22 cellular contexts compared by ENCODE assay signal in the genomic region with DNA sequence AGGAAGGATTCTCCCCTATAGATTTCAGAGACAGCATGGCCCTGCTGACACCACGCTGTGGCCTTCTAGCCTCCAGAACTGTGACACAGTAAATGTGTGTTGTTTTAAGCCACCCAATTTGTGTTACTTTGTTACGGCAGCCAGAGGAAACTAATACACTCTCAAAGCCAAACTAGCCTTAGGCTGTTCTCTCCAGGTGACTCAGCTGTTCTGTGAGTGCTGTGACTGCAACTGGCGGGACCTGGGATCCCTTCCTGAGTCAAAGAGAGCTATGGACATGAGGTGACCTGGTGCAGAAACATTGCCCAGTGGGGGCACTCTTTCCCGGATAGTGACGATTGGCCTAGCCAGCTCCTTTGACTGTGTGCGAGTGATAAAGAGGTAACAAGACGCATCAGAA. TPM values are rescaled to one million over a fixed set of nuclear protein-coding genes. Genes with fewer than 3 reads are reported as not detected.
"Had no signal": no experiment of that assay in that cellular context is flagged by ENCODE, and none has a peak within 500 bp of the region (broad histone marks: within the 10 kb centered on the region; RNA-seq: fewer than 3 reads in every experiment).

No MANE protein-coding gene starts in this region.

- H3K27me3 Mint-ChIP-seq: activated CD8-positive, alpha-beta T cell treated with anti-CD3 and anti-CD28 coated beads for 36 hours; activated naive CD8-positive, alpha-beta T cell treated with anti-CD3 and anti-CD28 coated beads, Interleukin-2, amount 50 U/mL, for 24 hours; naive thymus-derived CD8-positive, alpha-beta T cell; stimulated activated naive CD8-positive, alpha-beta T cell treated with anti-CD3 and anti-CD28 coated beads, Interleukin-15, Interleukin-2, amounts not matched to agents 100 ng/mL and 50 ng/mL, for 24 hours had no signal

- H3K36me3 ChIP-seq: upper lobe of left lung had no signal

- H3K9me3 Mint-ChIP-seq: activated CD8-positive, alpha-beta T cell treated with anti-CD3 and anti-CD28 coated beads for 36 hours; activated naive CD8-positive, alpha-beta T cell treated with anti-CD3 and anti-CD28 coated beads, Interleukin-2, amount 50 U/mL, for 24 hours; immature natural killer cell; naive thymus-derived CD8-positive, alpha-beta T cell; stimulated activated naive CD8-positive, alpha-beta T cell treated with anti-CD3 and anti-CD28 coated beads, Interleukin-15, Interleukin-2, amounts not matched to agents 100 ng/mL and 50 ng/mL, for 24 hours had no signal

- H3K9me3 ChIP-seq: mucosa of descending colon, upper lobe of left lung had no signal

- H3K27me3 ChIP-seq: upper lobe of left lung had no signal

- H3K4me1 ChIP-seq: upper lobe of left lung had no signal

- DNase-seq: activated CD4-positive, alpha-beta T cell treated with anti-CD3 and anti-CD28 coated beads for 4 hours; activated CD8-positive, alpha-beta memory T cell treated with anti-CD3 and anti-CD28 coated beads, Interleukin-2, amount 50 U/mL, for 48 hours; activated CD8-positive, alpha-beta T cell treated with anti-CD3 and anti-CD28 coated beads for 36 hours; activated naive CD4-positive, alpha-beta T cell treated with Interleukin-2 at 50 U/mL for 16 hours; activated naive CD8-positive, alpha-beta T cell treated with anti-CD3 and anti-CD28 coated beads, Interleukin-2, amount 50 U/mL, for 24 hours; immature natural killer cell; left colon; mucosa of descending colon; naive thymus-derived CD8-positive, alpha-beta T cell; occipital lobe; stimulated activated CD4-positive, alpha-beta T cell treated with anti-CD3 and anti-CD28 coated beads, Interleukin-12 subunit alpha, Interleukin-12 subunit beta, amount 100 ng/mL, for 4 hours; stimulated activated CD4-positive, alpha-beta T cell treated with anti-CD3 and anti-CD28 coated beads, Interleukin-2, amount 100 ng/mL, for 48 hours; stimulated activated CD8-positive, alpha-beta memory T cell treated with anti-CD3 and anti-CD28 coated beads, Interleukin-4, amount 100 ng/mL, for 48 hours; T-helper 9 cell; upper lobe of left lung had no signal

- H3K27ac ChIP-seq: upper lobe of left lung, VCaP had no signal

- H3K4me3 ChIP-seq: lung, mucosa of descending colon, upper lobe of left lung had no signal

- H3K27ac Mint-ChIP-seq: activated CD8-positive, alpha-beta T cell treated with anti-CD3 and anti-CD28 coated beads for 36 hours; activated naive CD8-positive, alpha-beta T cell treated with anti-CD3 and anti-CD28 coated beads, Interleukin-2, amount 50 U/mL, for 24 hours; stimulated activated naive CD8-positive, alpha-beta T cell treated with anti-CD3 and anti-CD28 coated beads, Interleukin-15, Interleukin-2, amounts not matched to agents 100 ng/mL and 50 ng/mL, for 24 hours had no signal

- H3K4me3 Mint-ChIP-seq: activated CD8-positive, alpha-beta T cell treated with anti-CD3 and anti-CD28 coated beads for 36 hours; activated naive CD8-positive, alpha-beta T cell treated with anti-CD3 and anti-CD28 coated beads, Interleukin-2, amount 50 U/mL, for 24 hours; naive thymus-derived CD8-positive, alpha-beta T cell; stimulated activated naive CD8-positive, alpha-beta T cell treated with anti-CD3 and anti-CD28 coated beads, Interleukin-15, Interleukin-2, amounts not matched to agents 100 ng/mL and 50 ng/mL, for 24 hours had no signal

RNA-seq across cellular contexts. Expression of a gene that starts 14.0 kb away (rescaled TPM):
- total RNA-seq: activated CD8-positive, alpha-beta T cell treated with anti-CD3 and anti-CD28 coated beads for 36 hours; astrocyte; cardiac septum; left colon; lung; mucosa of descending colon; naive thymus-derived CD8-positive, alpha-beta T cell; occipital lobe; pulmonary artery endothelial cell; temporal lobe; upper lobe of left lung had no signal
- polyA plus RNA-seq: lung had no signal
